ENCODE assay signal across 24 cellular contexts in the genomic region with DNA sequence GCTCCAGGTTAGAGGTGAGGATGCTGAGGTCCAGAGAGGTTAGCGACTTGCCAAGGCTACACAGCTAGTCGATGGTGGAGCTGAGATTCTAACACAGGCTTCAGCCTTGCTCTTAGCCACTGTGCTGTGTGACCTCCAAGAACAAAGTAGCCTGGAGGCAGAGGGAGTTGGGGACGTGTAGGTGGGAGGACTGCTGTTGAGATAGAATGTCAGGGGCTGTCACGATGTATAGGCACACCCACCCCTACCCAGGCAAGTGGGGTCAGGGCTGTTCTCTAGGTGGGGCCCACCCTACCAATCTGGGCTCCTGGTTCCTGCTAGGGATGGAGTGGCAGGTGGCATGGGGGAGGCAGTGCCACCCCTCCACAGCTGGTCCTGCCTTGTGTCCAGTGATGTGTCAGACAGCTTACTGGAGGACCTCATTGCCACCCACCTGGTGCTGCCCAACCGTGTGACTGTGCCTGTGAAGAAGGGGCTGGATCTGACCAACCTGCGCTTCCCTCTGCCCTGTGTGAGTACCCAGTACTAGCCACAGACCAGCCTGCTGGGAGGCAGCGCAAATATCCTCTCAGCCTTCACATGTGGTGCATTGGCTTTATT. TPM values are rescaled to one million over a fixed set of nuclear protein-coding genes. Genes with fewer than 3 reads are reported as not detected.
"Had no signal": no experiment of that assay in that cellular context is flagged by ENCODE, and none has a peak within 500 bp of the region (broad histone marks: within the 10 kb centered on the region; RNA-seq: fewer than 3 reads in every experiment).

No MANE protein-coding gene starts in this region.

- H3K27me3 ChIP-seq: ascending aorta, brain microvascular endothelial cell, thyroid gland had no signal

- H3K9me3 ChIP-seq: adrenal gland, ascending aorta, thyroid gland had no signal

- H3K27ac Mint-ChIP-seq: activated B cell treated with CpG ODN at 0.5 μM for 24 hours; activated CD4-positive, alpha-beta T cell treated with anti-CD3 and anti-CD28 coated beads for 36 hours; activated naive CD8-positive, alpha-beta T cell; nephron; stimulated activated memory B cell treated with anti-CD40 and anti-IgM and Interleukin-4, amounts not matched to agents 10 μg/mL and 1 μg/mL and 100 μg/mL, for 72 hours; T-helper 1 cell treated with Interleukin-12 subunit alpha and Interleukin-12 subunit beta and Interleukin-4 antibody, amounts not matched to agents 30 μg/mL and 1 μg/mL, for 36 hours had no signal

- H3K79me2 ChIP-seq: parathyroid adenoma had no signal

- H3K4me3 Mint-ChIP-seq: activated B cell treated with CpG ODN at 0.5 μM for 24 hours; activated CD4-positive, alpha-beta T cell treated with anti-CD3 and anti-CD28 coated beads for 36 hours; activated naive CD8-positive, alpha-beta T cell; nephron; stimulated activated memory B cell treated with anti-CD40 and anti-IgM and Interleukin-4, amounts not matched to agents 10 μg/mL and 1 μg/mL and 100 μg/mL, for 72 hours; T-helper 1 cell treated with Interleukin-12 subunit alpha and Interleukin-12 subunit beta and Interleukin-4 antibody, amounts not matched to agents 30 μg/mL and 1 μg/mL, for 36 hours had no signal

- H3K9me3 Mint-ChIP-seq: activated B cell treated with CpG ODN at 0.5 μM for 24 hours; nephron; stimulated activated memory B cell treated with anti-CD40 and anti-IgM and Interleukin-4, amounts not matched to agents 10 μg/mL and 1 μg/mL and 100 μg/mL, for 72 hours; T-helper 1 cell treated with Interleukin-12 subunit alpha and Interleukin-12 subunit beta and Interleukin-4 antibody, amounts not matched to agents 30 μg/mL and 1 μg/mL, for 36 hours had no signal

- H3K4me3 ChIP-seq: adrenal gland, ascending aorta, thyroid gland had no signal

- H3K27ac ChIP-seq: adrenal gland, ascending aorta, brain microvascular endothelial cell, parathyroid adenoma, thyroid gland had no signal

- H3K9ac ChIP-seq: parathyroid adenoma had no signal

- H3K4me1 Mint-ChIP-seq: activated B cell treated with CpG ODN at 0.5 μM for 24 hours; activated CD4-positive, alpha-beta T cell treated with anti-CD3 and anti-CD28 coated beads for 36 hours; stimulated activated memory B cell treated with anti-CD40 and anti-IgM and Interleukin-4, amounts not matched to agents 10 μg/mL and 1 μg/mL and 100 μg/mL, for 72 hours had no signal

- FAIRE-seq: endothelial cell of umbilical vein, small intestine, urothelium cell line had no signal

- H2AFZ ChIP-seq: parathyroid adenoma had no signal

- DNase-seq: activated B cell treated with CpG ODN at 0.5 μM for 24 hours; activated CD4-positive, alpha-beta T cell treated with anti-CD3 and anti-CD28 coated beads for 36 hours; activated CD4-positive, alpha-beta T cell treated with anti-CD3 and anti-CD28 coated beads, Interleukin-2, amount 50 U/mL, for 4 hours; activated T-cell treated with anti-CD3 and anti-CD28 coated beads, Interleukin-2, amount 50 U/mL, for 1 hour; brain microvascular endothelial cell; caudate nucleus; dermis blood vessel endothelial cell; effector memory CD4-positive, alpha-beta T cell; foreskin melanocyte; left ventricle myocardium superior; small intestine; T1000 had no signal

- H3K36me3 Mint-ChIP-seq: activated naive CD8-positive, alpha-beta T cell; stimulated activated memory B cell treated with anti-CD40 and anti-IgM and Interleukin-4, amounts not matched to agents 10 μg/mL and 1 μg/mL and 100 μg/mL, for 72 hours had no signal

- ATAC-seq: activated CD4-positive, alpha-beta T cell treated with anti-CD3 and anti-CD28 coated beads for 36 hours; esophagus mucosa; left ventricle myocardium superior; sciatic nerve; stimulated activated memory B cell treated with anti-CD40 and anti-IgM and Interleukin-4, amounts not matched to agents 10 μg/mL and 1 μg/mL and 100 μg/mL, for 72 hours had no signal

- H3K36me3 ChIP-seq: adrenal gland, ascending aorta, brain microvascular endothelial cell, thyroid gland had no signal

- H3K4me1 ChIP-seq: adrenal gland, ascending aorta, parathyroid adenoma had no signal

RNA-seq across cellular contexts. Expression of a gene that starts 27.4 kb away (rescaled TPM):
- total RNA-seq: activated B cell treated with CpG ODN at 0.5 μM for 24 hours, ascending aorta, dermis blood vessel endothelial cell, endothelial cell of umbilical vein had no signal
- polyA plus RNA-seq: endothelial cell of umbilical vein had no signal
